ENCODE assay signal across 8 cellular contexts in the genomic region with DNA sequence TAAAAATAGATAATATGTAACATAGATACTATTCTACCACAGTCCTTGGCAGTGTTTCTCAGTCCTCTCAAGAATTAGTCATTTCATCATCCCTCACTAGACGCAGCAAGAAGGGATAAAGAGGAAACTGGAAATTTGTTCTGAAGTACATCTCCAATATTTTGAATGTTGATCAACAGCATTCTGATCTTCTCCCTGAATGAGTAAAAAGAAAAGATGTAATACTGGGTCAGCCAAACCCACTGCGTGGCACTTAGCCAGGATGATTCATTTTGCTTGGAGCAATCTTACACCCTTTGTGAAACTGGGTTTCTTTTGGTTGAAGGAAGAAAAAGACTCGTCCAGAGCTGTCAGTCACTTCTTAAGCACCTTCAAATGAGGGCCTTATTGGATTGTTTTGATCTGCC. TPM values are rescaled to one million over a fixed set of nuclear protein-coding genes. Genes with fewer than 3 reads are reported as not detected.
DNase-seq lines count a peak whose midpoint lies in the region; TF ChIP-seq lines count a peak whose summit lies in the region.

No MANE protein-coding gene starts in this region.

- H3K27ac ChIP-seq in urinary bladder (ENCODE audit: low read depth), result peak overlapping the region; percentile 59

- DNase-seq in DMS 273 (lab: John Stamatoyannopoulos, UW; ENCODE audit: unreplicated experiment) (peak; percentile 72), HAP-1 (ENCODE audit: low spot score in 2 of 2) (peak; percentile 85 to 93), RPMI7951 (ENCODE audit: low read depth) (peak; percentile 93), dermis blood vessel endothelial cell (peak; percentile 81), neural crest cell (ENCODE audit: low read depth, low spot score) (no peak), NCI-H1048 (lab: John Stamatoyannopoulos, UW) (no peak), midbrain (lab: John Stamatoyannopoulos, UW) (no peak)

- H3K36me3 ChIP-seq in HAP-1 (replicated peaks) (no peaks in the 10 kb centered on the region), urinary bladder (ENCODE audit: insufficient read depth) (peaks cover 3% of the 10 kb centered on the region)

- peaks cover 46% of the 10 kb centered on the region for H3K4me1 ChIP-seq in HAP-1
- H3K4me1 ChIP-seq in urinary bladder (ENCODE audit: insufficient read depth), result no peaks in the 10 kb centered on the region

- H3K9me3 Mint-ChIP-seq in neural crest cell, result no peaks in the 10 kb centered on the region

- peaks cover 3% of the 10 kb centered on the region for H3K36me3 Mint-ChIP-seq in neural crest cell (ENCODE audit: low read depth)

- no peak overlapping the region for H3K4me3 ChIP-seq in HAP-1
- no peak overlapping the region for H3K4me3 ChIP-seq in urinary bladder (ENCODE audit: low read depth, low read length)

- H3K4me1 Mint-ChIP-seq in neural crest cell, result peaks cover 39% of the 10 kb centered on the region

- peak overlapping the region; percentile 71 for H3K4me3 Mint-ChIP-seq in neural crest cell

- no peak for TF ChIP-seq CTCF in neural crest cell (conservative IDR thresholded peaks at IDR 0.05)

- in situ Hi-C loops in HAP-1 (cut with MboI; ENCODE audit: low sequenced_read_pairs), result no loop called here

- 13% methylated on average over 3 of the region's 3 CpGs for WGBS in urinary bladder

- peak overlapping the region; percentile 97 for H3K27ac Mint-ChIP-seq in neural crest cell (ENCODE audit: unreplicated experiment)

- no peaks in the 10 kb centered on the region for H3K27me3 Mint-ChIP-seq in neural crest cell (ENCODE audit: low read depth)

- H3K9me3 ChIP-seq in HAP-1, result no peaks in the 10 kb centered on the region

- no peaks in the 10 kb centered on the region for H3K27me3 ChIP-seq in HAP-1 (ENCODE audit: low read depth)

RNA-seq across cellular contexts. Expression of gene TAF1B, which starts 54.1 kb away (rescaled TPM):
- total RNA-seq in RPMI7951 (2014; rRNA removed; shearing (Covaris generic)), result 40.9 and 49.6 TPM in 2 replicates
- total RNA-seq in dermis blood vessel endothelial cell (20.6 and 30.3 TPM in 2 replicates), neural crest cell (35.7 and 36.8 TPM in 2 replicates), urinary bladder (53.4 TPM)
- 7.5 TPM for polyA plus RNA-seq in urinary bladder

RNA-seq across cellular contexts. Expression of gene GRHL1, which starts 54.2 kb away (rescaled TPM):
- total RNA-seq in RPMI7951 (2014; rRNA removed; shearing (Covaris generic)), result 0.36 and 0.68 TPM in 2 replicates
- total RNA-seq in dermis blood vessel endothelial cell, result 0.37 and 0.85 TPM in 2 replicates
- 2.0 and 3.4 TPM in 2 replicates for total RNA-seq in neural crest cell
- 15.9 TPM for total RNA-seq in urinary bladder
- polyA plus RNA-seq in urinary bladder, result 2.8 TPM

Comparison
In these comparisons a context has a peak if more than half of its experiments do, and no peak if none do; other contexts are left out.
1. DNase-seq: peak in DMS 273 (single experiment), HAP-1 (2 of 2), RPMI7951 (single experiment) and dermis blood vessel endothelial cell (single experiment); none in neural crest cell (single experiment), NCI-H1048 (single experiment) and midbrain (single experiment).